ENCODE assay signal across 11 cellular contexts in the genomic region with DNA sequence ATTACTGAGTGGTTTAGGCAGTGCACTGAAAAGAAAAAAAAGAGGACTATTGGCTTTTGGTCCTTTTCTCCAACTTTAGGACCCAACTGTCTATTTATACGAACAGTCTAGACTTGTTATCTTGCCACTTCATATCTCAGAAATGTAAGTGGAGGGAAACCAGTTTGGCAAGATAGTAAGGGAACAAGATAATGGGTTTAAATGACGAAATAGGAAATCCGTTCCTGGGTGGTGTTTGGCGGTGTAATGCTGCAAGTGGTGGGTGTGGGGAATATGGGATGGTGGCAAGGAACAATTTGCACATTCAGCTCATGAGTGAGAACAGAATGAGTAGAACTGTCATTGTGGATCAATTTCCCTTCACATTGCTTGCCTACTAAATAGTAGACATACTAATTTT. TPM values are rescaled to one million over a fixed set of nuclear protein-coding genes. Genes with fewer than 3 reads are reported as not detected.
A peak's percentile ranks its signal among the peaks of the same experiment; 100 is the strongest.
DNase-seq lines count a peak whose midpoint lies in the region; ATAC-seq, FAIRE-seq and TF ChIP-seq lines count a peak whose summit lies in the region.
"Had no signal": no experiment of that assay in that cellular context is flagged by ENCODE, and none has a peak within 500 bp of the region (broad histone marks: within the 10 kb centered on the region; RNA-seq: fewer than 3 reads in every experiment).

No MANE protein-coding gene starts in this region.

- peaks cover 7% of the 10 kb centered on the region for H3K27me3 Mint-ChIP-seq in astrocyte (ENCODE audit: low read depth, unreplicated experiment)
- H3K27me3 Mint-ChIP-seq in naive thymus-derived CD4-positive, alpha-beta T cell, result no peaks in the 10 kb centered on the region

- no peak for TF ChIP-seq POLR2A in GM12891 (IDR thresholded peaks at IDR 0.05; ENCODE audit: low read depth, low read length)

- no peak overlapping the region for H3K4me2 ChIP-seq in astrocyte (ENCODE audit: low read length)

- no peak for DNase-seq in GM12891 (ENCODE audit: insufficient read length, low spot score)
- peak; percentile 27 for DNase-seq in NCI-H2196 (lab: John Stamatoyannopoulos, UW; ENCODE audit: unreplicated experiment)
- peak; percentile 56 for DNase-seq in astrocyte (ENCODE audit: low read depth)
- DNase-seq in naive thymus-derived CD4-positive, alpha-beta T cell, result no peak
- DNase-seq in sciatic nerve (ENCODE audit: low spot score), result no peak
- DNase-seq in BE2C, result no peak
- no peak for DNase-seq in NCI-H69 (lab: John Stamatoyannopoulos, UW)
- DNase-seq: activated T-cell treated with anti-CD3 and anti-CD28 coated beads, Interleukin-2, amount 50 U/mL, for 1 hour; MG63; SJCRH30 had no signal

- POLR2A ChIA-PET in naive thymus-derived CD4-positive, alpha-beta T cell (lab: Charles Lee), result interaction anchor here (0.9 to 6.2 kb wide), 10 partner anchors 11 to 85 kb away, joined by 3 to 42 read pairs (median 4); no protein-coding TSS in a partner anchor

- no peak for ATAC-seq in naive thymus-derived CD4-positive, alpha-beta T cell
- ATAC-seq in sciatic nerve, result no peak

- intact Hi-C loops in naive thymus-derived CD4-positive, alpha-beta T cell (cut with micrococcal nuclease), result no loop called here
- intact Hi-C loops in sciatic nerve (cut with DNase I), result no loop called here

- H3K9me3 ChIP-seq in astrocyte (ENCODE audit: insufficient read depth, low read depth, low read length) (no peaks in the 10 kb centered on the region), BE2C (no peaks in the 10 kb centered on the region)
- no peaks in the 10 kb centered on the region for H3K9me3 ChIP-seq in naive thymus-derived CD4-positive, alpha-beta T cell (ENCODE audit: control insufficient read depth in 2 of 3, low read length in 3 of 3)
- H3K9me3 ChIP-seq: MG63, SJCRH30 had no signal

- CTCF ChIA-PET in naive thymus-derived CD4-positive, alpha-beta T cell (lab: Charles Lee), result interaction anchor here (1.0 to 2.3 kb wide), 5 partner anchors 12 to 156 kb away, joined by 3 to 7 read pairs (median 4); a partner anchor contains a TSS

- no peaks in the 10 kb centered on the region for H3K4me1 Mint-ChIP-seq in astrocyte (ENCODE audit: low read depth, unreplicated experiment)
- H3K4me1 Mint-ChIP-seq in naive thymus-derived CD4-positive, alpha-beta T cell, result peaks cover 41 to 79% (median 67%) of the 10 kb centered on the region in 7 donors

- no peaks in the 10 kb centered on the region for H3K79me2 ChIP-seq in astrocyte (ENCODE audit: insufficient read depth, low read length)

- no peak overlapping the region for H2AFZ ChIP-seq in astrocyte (ENCODE audit: low read depth, low read length)

- H3K9me3 Mint-ChIP-seq in astrocyte (ENCODE audit: unreplicated experiment), result no peaks in the 10 kb centered on the region
- peaks cover 0 to 3% (median 0%) of the 10 kb centered on the region in 11 donors for H3K9me3 Mint-ChIP-seq in naive thymus-derived CD4-positive, alpha-beta T cell

- H3K36me3 Mint-ChIP-seq in astrocyte (ENCODE audit: low read depth, unreplicated experiment), result peaks cover under 1% of the 10 kb centered on the region
- peaks cover 19 to 47% (median 30%) of the 10 kb centered on the region in 5 donors for H3K36me3 Mint-ChIP-seq in naive thymus-derived CD4-positive, alpha-beta T cell

- H3K4me3 ChIP-seq in astrocyte (ENCODE audit: insufficient read depth, low read depth, low read length), result no peak overlapping the region
- H3K4me3 ChIP-seq in naive thymus-derived CD4-positive, alpha-beta T cell (ENCODE audit: low read length), result no peak overlapping the region
- H3K4me3 ChIP-seq in BE2C (ENCODE audit: low read depth, low read length), result no peak overlapping the region
- H3K4me3 ChIP-seq: MG63, SJCRH30 had no signal

- H3K9ac ChIP-seq in astrocyte (ENCODE audit: low read length), result no peak overlapping the region

- H3K36me3 ChIP-seq in astrocyte (ENCODE audit: insufficient read depth, low read length), result no peaks in the 10 kb centered on the region
- peaks cover 0 to 8% (median 0%) of the 10 kb centered on the region in 3 experiments for H3K36me3 ChIP-seq in naive thymus-derived CD4-positive, alpha-beta T cell (ENCODE audit: control insufficient read depth in 2 of 3, insufficient read depth in 3 of 3, low read length in 3 of 3)
- no peaks in the 10 kb centered on the region for H3K36me3 ChIP-seq in BE2C
- H3K36me3 ChIP-seq: MG63, SJCRH30 had no signal

- TF ChIP-seq CTCF in astrocyte (IDR thresholded peaks at IDR 0.05; ENCODE audit: insufficient read depth, low read depth, low read length), result no peak
- TF ChIP-seq CTCF in BE2C (IDR thresholded peaks at IDR 0.05; ENCODE audit: low read depth, low read length), result no peak

- peak; percentile 72 for FAIRE-seq in GM12891 (lab: Jason Lieb, UNC)
- FAIRE-seq in astrocyte (lab: Jason Lieb, UNC), result no peak

- no peak overlapping the region for H3K27ac Mint-ChIP-seq in astrocyte (ENCODE audit: unreplicated experiment)
- peak overlapping the region in 8 of 9 donors; percentile 51 to 92 (median 80) for H3K27ac Mint-ChIP-seq in naive thymus-derived CD4-positive, alpha-beta T cell

- H3K27me3 ChIP-seq in astrocyte (ENCODE audit: insufficient read depth, low read length) (peaks cover 37% of the 10 kb centered on the region), BE2C (peaks cover 69% of the 10 kb centered on the region)
- H3K27me3 ChIP-seq in naive thymus-derived CD4-positive, alpha-beta T cell (ENCODE audit: control insufficient read depth in 2 of 2, insufficient read depth in 2 of 2, low read length in 2 of 2), result no peaks in the 10 kb centered on the region

- H3K27ac ChIP-seq in astrocyte (ENCODE audit: low read depth, low read length), result no peak overlapping the region
- no peak overlapping the region for H3K27ac ChIP-seq in naive thymus-derived CD4-positive, alpha-beta T cell (ENCODE audit: low read depth, low read length)
- H3K27ac ChIP-seq: SJCRH30 had no signal

- H3K4me3 Mint-ChIP-seq in astrocyte (ENCODE audit: unreplicated experiment), result no peak overlapping the region
- H3K4me3 Mint-ChIP-seq in naive thymus-derived CD4-positive, alpha-beta T cell, result peak overlapping the region in 6 of 10 donors; percentile 6 to 53 (median 40)

- H3K4me1 ChIP-seq in astrocyte (ENCODE audit: insufficient read depth, low read length) (no peaks in the 10 kb centered on the region), BE2C (no peaks in the 10 kb centered on the region)
- H3K4me1 ChIP-seq in naive thymus-derived CD4-positive, alpha-beta T cell (ENCODE audit: control insufficient read depth in 2 of 2, insufficient read depth in 2 of 2, low read length in 2 of 2), result peaks cover 35 to 49% of the 10 kb centered on the region in 2 donors
- H3K4me1 ChIP-seq: SJCRH30 had no signal

- H4K20me1 ChIP-seq in astrocyte (ENCODE audit: insufficient read depth, low read length), result no peaks in the 10 kb centered on the region

TF ChIP-seq in GM12891, 5 proteins besides CTCF, POLR2A, EP300 and RAD21:
- no peak for TF ChIP-seq POLR2AphosphoS5 (IDR thresholded peaks at IDR 0.05; ENCODE audit: low read depth, low read length)
- no peak for TF ChIP-seq PAX5 (IDR thresholded peaks at IDR 0.05; ENCODE audit: insufficient read depth, low read length, severe bottlenecking)
- TF ChIP-seq SPI1 (IDR thresholded peaks at IDR 0.05; ENCODE audit: low read depth, low read length), result no peak
- TF ChIP-seq POU2F2 (IDR thresholded peaks at IDR 0.05; ENCODE audit: low read depth, low read length), result no peak
- TF ChIP-seq TAF1 (IDR thresholded peaks at IDR 0.05; ENCODE audit: low read depth, low read length), result no peak

RNA-seq across cellular contexts. Expression of a gene that starts 44.7 kb away (rescaled TPM):
- 0.49 TPM for polyA plus RNA-seq in GM12891 (2012; ENCODE audit: low read depth, missing spikeins)
- total RNA-seq in astrocyte, result 1.8 and 3.3 TPM in 2 replicates
- total RNA-seq in naive thymus-derived CD4-positive, alpha-beta T cell, result under 1 TPM in 1 of 5 experiments, not detected in 4; 0.99 TPM
- not detected for polyA plus RNA-seq in naive thymus-derived CD4-positive, alpha-beta T cell
- total RNA-seq in sciatic nerve, result 1.6 TPM
- polyA plus RNA-seq in BE2C (2012; ENCODE audit: insufficient read depth, insufficient read length, low read depth), result not detected
- total RNA-seq: posterior vena cava, SJCRH30 had no signal

RNA-seq across cellular contexts. Expression of a gene that starts 52.1 kb away (rescaled TPM):
- 44.9 TPM for polyA plus RNA-seq in GM12891 (2012; ENCODE audit: low read depth, missing spikeins)
- total RNA-seq in astrocyte (38.9 and 41.3 TPM in 2 replicates), sciatic nerve (18.5 TPM)
- total RNA-seq in naive thymus-derived CD4-positive, alpha-beta T cell, result 10 to 100 TPM; 28.7 to 40.1 (median 32.3) TPM
- polyA plus RNA-seq in naive thymus-derived CD4-positive, alpha-beta T cell, result 10 to 100 TPM; 73.5 to 74.3 TPM
- 56.4 TPM for polyA plus RNA-seq in BE2C (2012; ENCODE audit: insufficient read depth, insufficient read length, low read depth)

Comparison
In these comparisons a context has a peak if more than half of its experiments do, and no peak if none do; other contexts are left out.
1. DNase-seq: peak in NCI-H2196 (single experiment) and astrocyte (single experiment); none in GM12891 (single experiment), naive thymus-derived CD4-positive, alpha-beta T cell (0 of 9), sciatic nerve (single experiment), BE2C (single experiment) and NCI-H69 (single experiment).